1 cellular context compared by ENCODE assay signal in the genomic region with DNA sequence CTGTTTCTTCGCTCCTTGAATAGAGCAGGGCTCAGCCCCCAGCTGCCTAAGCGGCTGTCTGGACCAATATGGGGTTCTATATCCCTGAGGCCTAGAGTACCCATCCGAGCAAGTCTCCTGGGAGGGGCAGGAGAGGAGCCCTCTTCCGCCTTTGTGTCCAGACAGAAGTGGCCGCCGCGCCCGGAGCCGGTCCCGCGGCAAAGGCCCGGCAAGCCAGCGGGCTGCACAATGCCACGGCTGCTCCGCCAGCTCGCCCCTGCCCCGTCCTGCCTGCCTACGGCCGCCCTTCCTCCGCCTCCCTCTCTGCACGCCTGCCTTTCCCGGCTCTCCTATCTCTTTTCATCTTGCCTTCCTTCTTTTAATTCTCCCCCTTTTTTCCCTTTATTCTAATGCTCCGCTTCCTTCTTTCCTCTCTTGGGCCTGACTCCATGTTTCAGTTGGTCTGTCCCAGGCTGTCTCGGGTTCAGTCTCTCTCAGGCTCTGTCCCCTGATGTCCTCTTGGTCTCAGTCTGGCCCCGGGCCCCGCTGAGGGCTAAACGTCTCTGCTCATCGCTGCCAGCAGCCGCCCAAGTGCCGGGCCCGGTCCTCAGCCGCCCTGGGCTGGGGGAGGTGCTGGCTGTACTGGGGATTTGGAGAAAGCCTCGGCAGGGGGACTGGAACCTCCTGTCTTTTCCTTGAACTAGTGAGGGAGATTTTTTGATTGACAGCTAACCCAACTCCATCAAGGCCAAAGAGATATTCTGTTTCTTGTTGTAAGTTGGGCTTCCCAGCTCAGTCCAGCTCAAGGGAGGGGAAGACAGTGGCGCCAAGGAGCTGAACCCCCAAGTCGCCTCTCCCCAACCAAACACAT.
TF ChIP-seq lines count a peak whose summit lies in the region.

No MANE protein-coding gene starts in this region.

TF ChIP-seq in endothelial cell of umbilical vein, 7 proteins besides CTCF, POLR2A, EP300 and RAD21:
- TF ChIP-seq EZH2 (IDR thresholded peaks at IDR 0.05; ENCODE audit: borderline replicate concordance, low read depth, low read length, severe bottlenecking) (peak; percentile 94), POLR2AphosphoS5 (IDR thresholded peaks at IDR 0.05; ENCODE audit: insufficient read depth, low read depth, low read length) (no peak)
